In genomic region chr10:80535671-80536360, GRCh38 we compare ENCODE assay signal across 8 cellular contexts. TPM values are rescaled to one million over a fixed set of nuclear protein-coding genes. Genes with fewer than 3 reads are reported as not detected.
A peak's percentile ranks its signal among the peaks of the same experiment; 100 is the strongest.
DNase-seq lines count a peak whose midpoint lies in the region; ATAC-seq and TF ChIP-seq lines count a peak whose summit lies in the region.

No MANE protein-coding gene starts in this region.

- peaks cover 27% of the 10 kb centered on the region for H3K9me3 Mint-ChIP-seq in GM23338

- H3K36me3 ChIP-seq in GM23338 (ENCODE audit: insufficient read depth) (no peaks in the 10 kb centered on the region), neuronal stem cell (replicated peaks in 1 of 2; ENCODE audit: control insufficient read depth in 2 of 2, insufficient read depth in 2 of 2, low read length in 2 of 2) (no peaks in the 10 kb centered on the region), thymus (ENCODE audit: control insufficient read depth, insufficient read depth) (no peaks in the 10 kb centered on the region)

- H3K4me2 ChIP-seq in GM23338, result peak overlapping the region; percentile 81
- no peak overlapping the region for H3K4me2 ChIP-seq in neuronal stem cell (ENCODE audit: insufficient read depth, low read length, poor library complexity, severe bottlenecking)

- no peak overlapping the region for H3K23ac ChIP-seq in neuronal stem cell (ENCODE audit: low read depth, low read length, poor library complexity)

- H3K4me1 ChIP-seq in GM23338 (ENCODE audit: insufficient read depth), result peaks cover 8% of the 10 kb centered on the region
- H3K4me1 ChIP-seq in neuronal stem cell (ENCODE audit: control insufficient read depth in 2 of 2, insufficient read depth in 1 of 2, low read depth in 1 of 2, low read length in 2 of 2), result peaks cover 0 to 10% of the 10 kb centered on the region in 2 donors
- no peaks in the 10 kb centered on the region for H3K4me1 ChIP-seq in thymus (ENCODE audit: control insufficient read depth, insufficient read depth, low read length)

- TF ChIP-seq CTCF in GM23338 (conservative IDR thresholded peaks at IDR 0.05; ENCODE audit: low read depth in 2 of 2), result peak; percentile 62 to 79

- peak overlapping the region; percentile 65; the same call in 2 of the 3 replicates for H3K4me3 Mint-ChIP-seq in GM23338

- no peak overlapping the region for H2BK15ac ChIP-seq in neuronal stem cell (ENCODE audit: low read length)

- H3K4me3 ChIP-seq in GM23338, result peak overlapping the region; percentile 62
- no peak overlapping the region for H3K4me3 ChIP-seq in neuronal stem cell (ENCODE audit: low read length in 2 of 2)
- H3K4me3 ChIP-seq in thymus (ENCODE audit: low read length), result peak overlapping the region; percentile 44

- peaks cover 6% of the 10 kb centered on the region for H3K27me3 Mint-ChIP-seq in GM23338 (ENCODE audit: insufficient read depth, low read depth, poor library complexity)

- H2BK120ac ChIP-seq in neuronal stem cell (ENCODE audit: low read depth, low read length), result peak overlapping the region; percentile 2

- peak; percentile 94 for ATAC-seq in GM23338

- no peak overlapping the region for H3K14ac ChIP-seq in neuronal stem cell (ENCODE audit: low read length)

- H3K4me1 Mint-ChIP-seq in GM23338, result peaks cover 4% of the 10 kb centered on the region

- no peak overlapping the region for H4K91ac ChIP-seq in neuronal stem cell (ENCODE audit: low read depth, low read length, poor library complexity)

- H4K20me1 ChIP-seq in GM23338 (replicated peaks; ENCODE audit: insufficient read depth), result no peaks in the 10 kb centered on the region

- H3K18ac ChIP-seq in neuronal stem cell (ENCODE audit: low read length), result peak overlapping the region; percentile 15

- peaks cover 22% of the 10 kb centered on the region for H3K36me3 Mint-ChIP-seq in GM23338 (ENCODE audit: low read depth)

- H2BK5ac ChIP-seq in neuronal stem cell (ENCODE audit: low read length), result peak overlapping the region; percentile 46

- H2BK12ac ChIP-seq in neuronal stem cell (ENCODE audit: low read length), result no peak overlapping the region

- H3K79me1 ChIP-seq in neuronal stem cell (ENCODE audit: low read depth, low read length), result peaks cover 4% of the 10 kb centered on the region

- H2AFZ ChIP-seq in GM23338 (peak overlapping the region; percentile 92), neuronal stem cell (ENCODE audit: low read length) (no peak overlapping the region)

- H3K27ac Mint-ChIP-seq in GM23338, result no peak overlapping the region

- H3K4ac ChIP-seq in neuronal stem cell (ENCODE audit: low read length), result no peak overlapping the region

- no CpG with 5 or more reads among the region's 50 CpGs for WGBS in neuronal stem cell (ENCODE audit: extremely low coverage in 2 of 2, insufficient read length in 2 of 2, insufficient replicate concordance in 1 of 2), 2 donors
- 34% methylated on average over 50 of the region's 50 CpGs for WGBS in thymus

- H4K8ac ChIP-seq in neuronal stem cell (ENCODE audit: low read depth, low read length), result no peak overlapping the region

- H3K27me3 ChIP-seq in GM23338 (ENCODE audit: insufficient read depth) (0 out of 2 replicates have a peak, but pooled peaks cover 3% of the 10 kb centered on the region), neuronal stem cell (ENCODE audit: control insufficient read depth in 3 of 3, insufficient read depth in 3 of 3, low read depth in 1 of 3, low read length in 3 of 3) (no peaks in the 10 kb centered on the region), thymus (ENCODE audit: control insufficient read depth, insufficient read depth) (no peaks in the 10 kb centered on the region)

- H3K9me3 ChIP-seq in neuronal stem cell (replicated peaks in 1 of 2; ENCODE audit: control insufficient read depth in 2 of 2, insufficient read depth in 1 of 2, low read depth in 1 of 2, low read length in 2 of 2) (no peaks in the 10 kb centered on the region), thymus (ENCODE audit: control insufficient read depth) (no peaks in the 10 kb centered on the region)

- TF ChIP-seq POLR2A in erythroblast (IDR thresholded peaks at IDR 0.05; ENCODE audit: low read length), result peak; percentile 31

- H3F3A ChIP-seq in GM23338 (replicated peaks; ENCODE audit: low read depth), result no peaks in the 10 kb centered on the region

- H2AK5ac ChIP-seq in neuronal stem cell (ENCODE audit: low read depth, low read length), result peak overlapping the region; percentile 7

- H3K9ac ChIP-seq in neuronal stem cell (ENCODE audit: low read depth, low read length, poor library complexity), result no peak overlapping the region

- no peak overlapping the region for H3K27ac ChIP-seq in GM23338 (ENCODE audit: low read depth)
- no peak overlapping the region for H3K27ac ChIP-seq in neuronal stem cell (replicated peaks; ENCODE audit: low read length)
- peak overlapping the region; percentile 72 for H3K27ac ChIP-seq in thymus (ENCODE audit: low read depth)

- no peaks in the 10 kb centered on the region for H3K79me2 ChIP-seq in GM23338 (replicated peaks; ENCODE audit: insufficient read depth)

- DNase-seq in GM03348 (ENCODE audit: low spot score) (peak; percentile 90), GM23338 (ENCODE audit: low spot score) (peak; percentile 82), NCI-H1092 (lab: John Stamatoyannopoulos, UW) (peak; percentile 43), erythroblast (lab: John Stamatoyannopoulos, UW) (peak; percentile 77 to 79), neuronal stem cell (ENCODE audit: low spot score) (no peak), NCI-H2171 treated with DMSO at 0.1 percent for 48 hours (lab: John Stamatoyannopoulos, UW) (no peak)
- DNase-seq in activated CD8-positive, alpha-beta memory T cell treated with anti-CD3 and anti-CD28 coated beads for 24 hours, result peak; percentile 92

- peaks cover 3% of the 10 kb centered on the region; the same call in 1 of the 2 replicates for H3K9me2 ChIP-seq in GM23338 (ENCODE audit: insufficient read depth)

TF ChIP-seq in GM23338, 12 proteins besides CTCF, POLR2A, EP300 and RAD21:
- TF ChIP-seq POLR2AphosphoS5 (IDR thresholded peaks at IDR 0.05; ENCODE audit: low read depth), result peak; percentile 61
- no peak for TF ChIP-seq EZH2phosphoT487 (IDR thresholded peaks at IDR 0.05; ENCODE audit: unreplicated experiment)

RNA-seq across cellular contexts. Expression of gene SH2D4B, which starts 1.9 kb away (rescaled TPM):
- not detected in 2 replicates for total RNA-seq in GM23338 (2014; rRNA removed; shearing (Covaris generic))
- polyA plus RNA-seq in GM23338 (2016; fragmentation: Nextera tagmentation; extraction: Ambion mirVana) (0.08 TPM in 1 of 2 replicates, not detected in the other), thymus (0.18 TPM)
- 0.04 TPM for polyA plus RNA-seq in neuronal stem cell (2013, experiment 1 of 2)
- polyA plus RNA-seq in neuronal stem cell (2013, experiment 2 of 2), result 0.04 TPM

Comparison
In these comparisons a context has a peak if more than half of its experiments do, and no peak if none do; other contexts are left out.
1. DNase-seq: peak in GM03348 (single experiment), GM23338 (single experiment), NCI-H1092 (single experiment), activated CD8-positive, alpha-beta memory T cell treated with anti-CD3 and anti-CD28 coated beads for 24 hours (single experiment) and erythroblast (2 of 2); none in neuronal stem cell (single experiment) and NCI-H2171 treated with DMSO at 0.1 percent for 48 hours (single experiment).
2. H3K4me3 ChIP-seq: peak in GM23338 (single experiment) and thymus (single experiment); none in neuronal stem cell (0 of 2).